ENCODE assay signal across 28 cellular contexts in genomic region chr15:97989330-97989729, GRCh38. TPM values are rescaled to one million over a fixed set of nuclear protein-coding genes. Genes with fewer than 3 reads are reported as not detected.
DNase-seq lines count a peak whose midpoint lies in the region; ATAC-seq, FAIRE-seq and TF ChIP-seq lines count a peak whose summit lies in the region.
"Had no signal": no experiment of that assay in that cellular context is flagged by ENCODE, and none has a peak within 500 bp of the region (broad histone marks: within the 10 kb centered on the region; RNA-seq: fewer than 3 reads in every experiment).

No MANE protein-coding gene starts in this region.

- no peak for TF ChIP-seq POLR2A in stomach (IDR thresholded peaks at IDR 0.05)

- no peak overlapping the region for H3K9ac ChIP-seq in keratinocyte (ENCODE audit: control insufficient read depth, extremely low read depth, insufficient read depth, low read length)

- H3K27me3 ChIP-seq in right atrium auricular region (no peaks in the 10 kb centered on the region), RWPE2 (ENCODE audit: insufficient read depth, poor library complexity, severe bottlenecking) (no peaks in the 10 kb centered on the region), keratinocyte (ENCODE audit: control insufficient read depth, extremely low read depth, insufficient read depth, low read length) (no peaks in the 10 kb centered on the region), stomach (no peaks in the 10 kb centered on the region)
- H3K27me3 ChIP-seq: BE2C, MG63 had no signal

- no peaks in the 10 kb centered on the region for H3K36me3 ChIP-seq in right atrium auricular region
- no peaks in the 10 kb centered on the region for H3K36me3 ChIP-seq in RWPE2 (ENCODE audit: low read depth)
- no peaks in the 10 kb centered on the region for H3K36me3 ChIP-seq in keratinocyte (ENCODE audit: control insufficient read depth in 2 of 2, extremely low read depth in 1 of 2, insufficient read depth in 2 of 2, low read length in 2 of 2)
- H3K36me3 ChIP-seq in stomach, result no peaks in the 10 kb centered on the region
- H3K36me3 ChIP-seq: BE2C, MG63 had no signal

- H3K9me3 ChIP-seq in right atrium auricular region (no peaks in the 10 kb centered on the region), RWPE2 (ENCODE audit: severe bottlenecking) (peaks cover 10% of the 10 kb centered on the region), keratinocyte (ENCODE audit: control insufficient read depth, low read depth, low read length) (peaks cover 2% of the 10 kb centered on the region), stomach (peaks cover 0 to 9% (median 3%) of the 10 kb centered on the region in 4 donors)
- H3K9me3 ChIP-seq: BE2C had no signal

- H3K4me3 ChIP-seq in right atrium auricular region (no peak overlapping the region), RWPE2 (ENCODE audit: severe bottlenecking) (no peak overlapping the region), keratinocyte (ENCODE audit: control insufficient read depth in 2 of 3, extremely low read depth in 1 of 3, insufficient read depth in 2 of 3, low read depth in 1 of 3, low read length in 3 of 3) (no peak overlapping the region), stomach (no peak overlapping the region)
- H3K4me3 ChIP-seq: GM23338, MG63 had no signal

- H3K4me2 ChIP-seq in keratinocyte (ENCODE audit: control insufficient read depth, extremely low read depth, insufficient read depth, low read depth, low read length), result peak overlapping the region; percentile 4
- H3K4me2 ChIP-seq: GM23338 had no signal

- intact Hi-C loops in Right ventricle myocardium superior (cut with DNase I), result no loop called here
- intact Hi-C loops in stomach (cut with DNase I; ENCODE audit: low total_unique reads), result no loop called here

- peak; percentile 25 for ATAC-seq in Right ventricle myocardium superior (ENCODE audit: poor library complexity)
- ATAC-seq in RWPE2 (ENCODE audit: low read depth), result 0 out of 3 replicates have a peak, but pooled peaks have one; percentile 52
- no peak for ATAC-seq in HG03025 (IDR thresholded peaks at IDR 0.05; ENCODE audit: low FRiP score, unreplicated experiment)
- no peak for ATAC-seq in GM21786 (IDR thresholded peaks at IDR 0.05; ENCODE audit: unreplicated experiment)
- ATAC-seq: GM23338, PC-3 had no signal

- no peaks in the 10 kb centered on the region for H3K79me2 ChIP-seq in keratinocyte (ENCODE audit: control insufficient read depth, insufficient read depth, low read length)

- WGBS in stomach, 5 donors, result 48 to 72% (median 50%) methylated on average over 2 of the region's 2 CpGs

- DNase-seq in Right ventricle myocardium superior, result no peak
- no peak for DNase-seq in right atrium auricular region (ENCODE audit: low spot score)
- DNase-seq in RWPE2 (ENCODE audit: low spot score), result no peak
- no peak for DNase-seq in keratinocyte (ENCODE audit: low read depth, low spot score)
- DNase-seq in stomach, result no peak
- DNase-seq: 8988T; ACHN; BE2C; Calu3; CD8-positive, alpha-beta memory T cell; DMS153; H9; HFFc6; KBM-7; MG63; NCI-H1105 treated with DMSO at 0.1 percent for 48 hours; NCI-H146; NCI-H2029; NCI-H446 treated with DMSO at 0.1 percent for 48 hours; NCI-H526; NCI-H82; NK-92 treated with Interleukin-12 subunit alpha and Interleukin-12 subunit beta, amount 100 ng/mL, for 24 hours; PC-3; SHP77 had no signal

- H3K27ac ChIP-seq in right atrium auricular region (no peak overlapping the region), RWPE2 (ENCODE audit: poor library complexity, severe bottlenecking) (no peak overlapping the region), keratinocyte (ENCODE audit: control insufficient read depth, insufficient read depth, low read length) (no peak overlapping the region), stomach (peak overlapping the region in 3 of 5 donors; percentile 3 to 28 (median 16))

- peaks cover 0 to 15% of the 10 kb centered on the region in 2 donors for H3K4me1 ChIP-seq in right atrium auricular region
- H3K4me1 ChIP-seq in RWPE2 (ENCODE audit: insufficient read depth, poor library complexity, severe bottlenecking), result peaks cover under 1% of the 10 kb centered on the region
- H3K4me1 ChIP-seq in keratinocyte (ENCODE audit: control insufficient read depth, extremely low read depth, insufficient read depth, low read length), result peaks cover 17% of the 10 kb centered on the region
- H3K4me1 ChIP-seq in stomach, result peaks cover 0 to 15% (median 9%) of the 10 kb centered on the region in 4 donors

- dilution Hi-C loops in keratinocyte (cut with MboI; ENCODE audit: extremely low pct_ligation_motif_present, low sequenced_read_pairs), result no loop called here

- peak; percentile 92 for FAIRE-seq in keratinocyte (lab: Jason Lieb, UNC)
- FAIRE-seq: GM19239 had no signal

- TF ChIP-seq CTCF in right atrium auricular region (IDR thresholded peaks at IDR 0.05), result no peak
- no peak for TF ChIP-seq CTCF in RWPE2 (IDR thresholded peaks at IDR 0.05; ENCODE audit: poor library complexity, severe bottlenecking)
- no peak for TF ChIP-seq CTCF in keratinocyte (optimal IDR thresholded peaks at IDR 0.05 in 1 of 3, IDR thresholded peaks at IDR 0.05 in 1 of 3, conservative IDR thresholded peaks at IDR 0.05 in 1 of 3; ENCODE audit: extremely low read depth in 1 of 3, insufficient read depth in 2 of 3, low read length in 3 of 3)
- TF ChIP-seq CTCF in stomach (IDR thresholded peaks at IDR 0.05), result no peak

- H2AFZ ChIP-seq in keratinocyte (ENCODE audit: control insufficient read depth, low read length), result peak overlapping the region; percentile 32
- H2AFZ ChIP-seq: GM23338 had no signal

- no peaks in the 10 kb centered on the region for H4K20me1 ChIP-seq in keratinocyte (ENCODE audit: control insufficient read depth, extremely low read depth, insufficient read depth, low read length)

- H3K9me1 ChIP-seq in keratinocyte (ENCODE audit: control insufficient read depth, extremely low read depth, insufficient read depth, low read length), result no peaks in the 10 kb centered on the region

- no peak for TF ChIP-seq EP300 in stomach (IDR thresholded peaks at IDR 0.05)

RNA-seq across cellular contexts. Expression of gene ARRDC4, which starts 28.8 kb away (rescaled TPM):
- total RNA-seq in Right ventricle myocardium superior (15.0 TPM), right atrium auricular region (10 to 100 TPM; 17.2 to 34.9 TPM), stomach (100 to 1,000 TPM in 1 of 5 donors, 10 to 100 TPM in 4; 36.5 to 110 (median 67.0) TPM)
- polyA plus RNA-seq in keratinocyte (21.0 to 34.6 TPM (median 23.1 TPM) in 3 replicates), stomach (10 to 100 TPM; 13.2 to 47.4 (median 33.2) TPM)
- 19.7 TPM for polyA plus RNA-seq in keratinocyte (2011; ENCODE audit: low read depth)
- 23.0 and 46.4 TPM in 2 replicates for polyA plus RNA-seq in keratinocyte (2011; cell fraction: cytosol; rRNA removed)
- polyA plus RNA-seq in keratinocyte (2011; cell fraction: nucleus; rRNA removed), result 24.7 and 40.9 TPM in 2 replicates
- polyA plus RNA-seq in keratinocyte (2012; ENCODE audit: low replicate concordance), result 16.4 and 28.7 TPM in 2 replicates
- polyA minus RNA-seq in keratinocyte, result 7.6 to 23.1 TPM (median 17.1 TPM) in 3 replicates
- 22.8 TPM for polyA minus RNA-seq in keratinocyte (2011; cell fraction: cytosol; rRNA and poly(A)+ RNA removed)
- polyA minus RNA-seq in keratinocyte (2011; cell fraction: nucleus; rRNA and poly(A)+ RNA removed), result 18.9 and 22.9 TPM in 2 replicates

Comparison
In these comparisons a context has a peak if more than half of its experiments do, and no peak if none do; other contexts are left out.
1. ATAC-seq: peak in Right ventricle myocardium superior (single experiment) and RWPE2 (single experiment); none in HG03025 (single experiment) and GM21786 (single experiment).
2. H3K27ac ChIP-seq: peak in stomach (3 of 5); none in right atrium auricular region (0 of 2), RWPE2 (single experiment) and keratinocyte (single experiment).